ENCODE assay signal across 15 cellular contexts in the genomic region with DNA sequence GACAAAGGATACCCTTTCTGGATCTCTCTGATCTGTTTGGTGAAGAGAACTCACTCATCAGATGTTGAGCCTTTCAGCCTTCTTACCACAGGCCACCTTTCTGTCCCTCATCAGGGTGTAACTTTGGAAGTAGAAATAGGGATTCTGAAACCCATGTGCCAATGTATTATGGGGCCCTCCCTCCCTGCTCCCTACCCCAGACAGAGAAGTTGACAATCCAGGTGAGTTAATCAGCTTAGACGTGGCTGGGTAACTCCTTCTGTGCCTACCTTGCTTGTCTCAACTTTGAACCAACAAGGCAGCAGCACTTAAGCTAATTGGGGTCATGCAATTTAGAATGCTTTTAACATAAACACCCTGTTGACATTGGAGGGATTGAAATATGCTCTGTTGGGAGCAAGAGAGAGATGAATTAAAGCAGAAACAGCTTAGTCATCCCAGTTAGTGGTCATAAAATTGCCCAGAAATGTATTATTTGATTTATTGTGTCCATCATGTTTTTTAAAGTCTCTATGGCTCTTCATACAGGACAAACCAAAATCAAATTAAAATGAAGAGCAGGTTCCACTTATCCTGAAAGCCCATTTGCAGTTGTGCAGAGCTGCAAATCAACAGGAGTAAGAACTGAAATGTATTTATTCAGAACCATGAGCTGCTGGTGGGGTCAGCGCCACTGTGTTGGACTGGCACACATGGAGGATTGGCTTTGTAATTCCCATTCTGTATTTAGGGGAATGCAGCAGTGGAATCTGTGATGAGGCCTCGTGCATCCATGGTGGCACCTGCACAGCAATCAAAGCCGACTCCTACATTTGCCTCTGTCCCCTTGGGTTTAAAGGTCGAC.
DNase-seq lines count a peak whose midpoint lies in the region; ATAC-seq, FAIRE-seq and TF ChIP-seq lines count a peak whose summit lies in the region.
"Had no signal": no experiment of that assay in that cellular context is flagged by ENCODE, and none has a peak within 500 bp of the region (broad histone marks: within the 10 kb centered on the region; RNA-seq: fewer than 3 reads in every experiment).

No MANE protein-coding gene starts in this region.

- no peak overlapping the region for H3K4me3 ChIP-seq in left lung
- no peak overlapping the region for H3K4me3 ChIP-seq in thyroid gland (replicated peaks in 1 of 3)
- no peak overlapping the region for H3K4me3 ChIP-seq in vagina
- H3K4me3 ChIP-seq: Peyer's patch had no signal

- TF ChIP-seq CTCF in left lung (IDR thresholded peaks at IDR 0.05) = no peak
- no peak for TF ChIP-seq CTCF in thyroid gland (IDR thresholded peaks at IDR 0.05)
- TF ChIP-seq CTCF in vagina (IDR thresholded peaks at IDR 0.05) = no peak

- H3K36me3 ChIP-seq in left lung (no peaks in the 10 kb centered on the region), thyroid gland (no peaks in the 10 kb centered on the region), vagina (no peaks in the 10 kb centered on the region)
- H3K36me3 ChIP-seq: Peyer's patch had no signal

- H3K9me3 ChIP-seq in left lung = no peaks in the 10 kb centered on the region
- no peaks in the 10 kb centered on the region for H3K9me3 ChIP-seq in thyroid gland
- no peaks in the 10 kb centered on the region for H3K9me3 ChIP-seq in vagina
- H3K9me3 ChIP-seq: Peyer's patch had no signal

- WGBS in thyroid gland, 2 donors = 90 to 91% methylated on average over 5 of the region's 5 CpGs

- DNase-seq in HTR-8/SVneo (ENCODE audit: insufficient read length, low spot score) = no peak
- peak; percentile 95 to 98 for DNase-seq in NCI-H524 (lab: John Stamatoyannopoulos, UW)
- DNase-seq in posterior vena cava (ENCODE audit: low spot score) = peak; percentile 34
- no peak for DNase-seq in left lung
- no peak for DNase-seq in thyroid gland
- no peak for DNase-seq in vagina (ENCODE audit: extremely low spot score in 2 of 2)
- DNase-seq: CD8-positive, alpha-beta T cell; EL; H9; NCI-H1048; NCI-H526; Peyer's patch; Right ventricle myocardium superior; T-helper 17 cell had no signal

- H3K27me3 ChIP-seq in left lung (peaks cover 4 to 24% of the 10 kb centered on the region in 2 donors), thyroid gland (no peaks in the 10 kb centered on the region), vagina (no peaks in the 10 kb centered on the region)
- H3K27me3 ChIP-seq: Peyer's patch had no signal

- peak; percentile 65 for FAIRE-seq in HTR-8/SVneo (lab: Jason Lieb, UNC)

- intact Hi-C loops in posterior vena cava (cut with DNase I) (no loop called here), left lung (cut with DNase I) (no loop called here), thyroid gland (cut with DNase I) (no loop called here), vagina (cut with DNase I) (no loop called here)

- ATAC-seq in SK-N-SH treated with all-trans-retinoic acid at 6 μM for 48 hours (peak; percentile 67), left lung (no peak)
- ATAC-seq: CD8-positive, alpha-beta T cell; T-helper 17 cell had no signal

- TF ChIP-seq POLR2A in thyroid gland (IDR thresholded peaks at IDR 0.05) (no peak), vagina (IDR thresholded peaks at IDR 0.05) (no peak)

- no peaks in the 10 kb centered on the region for H3K4me1 ChIP-seq in left lung
- H3K4me1 ChIP-seq in thyroid gland = no peaks in the 10 kb centered on the region
- H3K4me1 ChIP-seq in vagina = no peaks in the 10 kb centered on the region
- H3K4me1 ChIP-seq: Peyer's patch had no signal

- no peak overlapping the region for H3K27ac ChIP-seq in left lung
- H3K27ac ChIP-seq in thyroid gland = no peak overlapping the region
- no peak overlapping the region for H3K27ac ChIP-seq in vagina
- H3K27ac ChIP-seq: Peyer's patch had no signal

TF ChIP-seq in SK-N-SH treated with all-trans-retinoic acid at 6 μM for 48 hours, 23 proteins besides CTCF, POLR2A, EP300 and RAD21 (continues in another document):
- TF ChIP-seq RARB (CRISPR knock-in tag; IDR thresholded peaks at IDR 0.05) (no peak; the same call in 1 of the 2 replicates), PATZ1 (CRISPR knock-in tag; IDR thresholded peaks at IDR 0.05; ENCODE audit: borderline replicate concordance) (peak; percentile 95), ISL1 (CRISPR knock-in tag; IDR thresholded peaks at IDR 0.05) (peak; percentile 98), ZFP30 (CRISPR knock-in tag; IDR thresholded peaks at IDR 0.05) (no peak), ZNF565 (CRISPR knock-in tag; conservative IDR thresholded peaks at IDR 0.05; ENCODE audit: low read depth) (no peak), TSHZ2 (CRISPR knock-in tag; IDR thresholded peaks at IDR 0.05) (no peak), TOX (CRISPR knock-in tag; IDR thresholded peaks at IDR 0.05; ENCODE audit: borderline replicate concordance) (peak; percentile 68; the same call in 1 of the 2 replicates), ESRRG (CRISPR knock-in tag; IDR thresholded peaks at IDR 0.05) (no peak), CSDC2 (CRISPR knock-in tag; IDR thresholded peaks at IDR 0.05) (no peak), ZNF70 (CRISPR knock-in tag; IDR thresholded peaks at IDR 0.05) (no peak), ZFP3 (CRISPR knock-in tag; IDR thresholded peaks at IDR 0.05) (no peak), CREB5 (CRISPR knock-in tag; IDR thresholded peaks at IDR 0.05; ENCODE audit: low read depth) (no peak), ARNTL (CRISPR knock-in tag; IDR thresholded peaks at IDR 0.05; ENCODE audit: borderline replicate concordance, low read depth) (no peak), OSR1 (CRISPR knock-in tag; IDR thresholded peaks at IDR 0.05) (no peak), TCF4 (CRISPR knock-in tag; IDR thresholded peaks at IDR 0.05; ENCODE audit: borderline replicate concordance) (0 out of 2 replicates have a peak, but pooled peaks have one; percentile 22), BACH2 (CRISPR knock-in tag; IDR thresholded peaks at IDR 0.05; ENCODE audit: borderline replicate concordance) (no peak), SNAI2 (CRISPR knock-in tag; IDR thresholded peaks at IDR 0.05) (no peak)
- TF ChIP-seq, protein P1, sequence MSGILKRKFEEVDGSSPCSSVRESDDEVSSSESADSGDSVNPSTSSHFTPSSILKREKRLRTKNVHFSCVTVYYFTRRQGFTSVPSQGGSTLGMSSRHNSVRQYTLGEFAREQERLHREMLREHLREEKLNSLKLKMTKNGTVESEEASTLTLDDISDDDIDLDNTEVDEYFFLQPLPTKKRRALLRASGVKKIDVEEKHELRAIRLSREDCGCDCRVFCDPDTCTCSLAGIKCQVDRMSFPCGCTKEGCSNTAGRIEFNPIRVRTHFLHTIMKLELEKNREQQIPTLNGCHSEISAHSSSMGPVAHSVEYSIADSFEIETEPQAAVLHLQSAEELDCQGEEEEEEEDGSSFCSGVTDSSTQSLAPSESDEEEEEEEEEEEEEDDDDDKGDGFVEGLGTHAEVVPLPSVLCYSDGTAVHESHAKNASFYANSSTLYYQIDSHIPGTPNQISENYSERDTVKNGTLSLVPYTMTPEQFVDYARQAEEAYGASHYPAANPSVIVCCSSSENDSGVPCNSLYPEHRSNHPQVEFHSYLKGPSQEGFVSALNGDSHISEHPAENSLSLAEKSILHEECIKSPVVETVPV (CRISPR knock-in tag; IDR thresholded peaks at IDR 0.05) = no peak; the same call in 1 of the 2 replicates

Comparison
In these comparisons a context has a peak if more than half of its experiments do, and no peak if none do; other contexts are left out.
1. DNase-seq: peak in NCI-H524 (2 of 2) and posterior vena cava (single experiment); none in HTR-8/SVneo (single experiment), left lung (0 of 2), thyroid gland (0 of 2) and vagina (0 of 2).